8 cellular contexts compared by ENCODE assay signal in genomic region chr3:47380601-47381316, GRCh38. TPM values are rescaled to one million over a fixed set of nuclear protein-coding genes. Genes with fewer than 3 reads are reported as not detected.
DNase-seq lines count a peak whose midpoint lies in the region; ATAC-seq and TF ChIP-seq lines count a peak whose summit lies in the region.

TSS of gene PTPN23 (plus strand) at chr3:47381021. CDS start at chr3:47381097, 76 bp downstream.

- peaks cover 0 to 8% (median 0%) of the 10 kb centered on the region in 9 donors for H3K36me3 ChIP-seq in heart left ventricle
- H3K36me3 ChIP-seq in upper lobe of left lung: peaks cover 0 to 8% (median 2%) of the 10 kb centered on the region in 4 donors

- peak in 1 of 4 donors; percentile 75 for TF ChIP-seq EP300 in upper lobe of left lung (IDR thresholded peaks at IDR 0.05)

- H3K27me3 ChIP-seq in heart left ventricle (no peaks in the 10 kb centered on the region), upper lobe of left lung (no peaks in the 10 kb centered on the region)

- in situ Hi-C loops in GM13976 (cut with MboI; ENCODE audit: low sequenced_read_pairs, unreplicated experiment): no loop called here

- DNase-seq in GM13976 (ENCODE audit: low spot score) (peak; percentile 99), NCI-H146 treated with DMSO at 0.1 percent for 48 hours (lab: John Stamatoyannopoulos, UW; ENCODE audit: unreplicated experiment) (peak; percentile 95), amniotic epithelial cell (ENCODE audit: low read depth) (peak; percentile 98), heart left ventricle (peak; percentile 99 to 100 (median 99)), posterior cingulate gyrus (peak; percentile 97 to 100 (median 98)), upper lobe of left lung (peak; percentile 97 to 98)

- H3K27ac ChIP-seq in heart left ventricle: peak within 1 kb of the TSS; percentile 78 to 98 (median 93)
- peak within 1 kb of the TSS; percentile 94 to 97 (median 96) for H3K27ac ChIP-seq in upper lobe of left lung

- TF ChIP-seq CTCF in GM13976 (IDR thresholded peaks at IDR 0.05; ENCODE audit: borderline replicate concordance, control extremely low read depth, extremely low read depth, insufficient read depth, missing control alignments) (no peak), heart left ventricle (IDR thresholded peaks at IDR 0.05) (no peak), upper lobe of left lung (IDR thresholded peaks at IDR 0.05) (peak in 3 of 6 experiments; percentile 2 to 23 (median 9))

- 0% methylated on average over 15 to 61 of the region's 61 CpGs for WGBS in heart left ventricle, 4 donors
- 0% methylated on average over 21 to 40 of the region's 61 CpGs for WGBS in upper lobe of left lung, 2 donors

- intact Hi-C loops in T-helper 1 cell treated with Interleukin-12 subunit alpha and Interleukin-12 subunit beta and Interleukin-4 antibody, amounts not matched to agents 30 ng/mL and 1 ng/mL, for 36 hours (cut with micrococcal nuclease): loop anchor here (1.0 to 5.0 kb wide), 12 partner anchors 41 to 1177 kb away; partner anchors contain the start of genes CCDC12, CDC25A, DHX30 and ELP6
- intact Hi-C loops in heart left ventricle (cut with DNase I): loop anchor here in 1 of 10 donors (5.0 kb wide), 2 partner anchors 97 to 98 kb away; partner anchors contain the start of genes KIF9, KLHL18 and SCAP
- intact Hi-C loops in posterior cingulate gyrus (cut with DNase I): loop anchor here (2.0 to 10.0 kb wide), 4 partner anchors 96 to 402 kb away; partner anchors contain the start of genes KIF9, KLHL18, SETD2 and SMARCC1

- H3K4me3 ChIP-seq in heart left ventricle (peak within 1 kb of the TSS; percentile 54 to 97 (median 80)), upper lobe of left lung (peak within 1 kb of the TSS; percentile 76 to 88 (median 80))

- ATAC-seq in HG02870 (IDR thresholded peaks at IDR 0.05; ENCODE audit: unreplicated experiment): peak; percentile 78
- peak; percentile 92 to 95 (median 93) for ATAC-seq in heart left ventricle
- ATAC-seq in upper lobe of left lung (ENCODE audit: low FRiP score in 2 of 2): peak; percentile 95 to 96

- H3K9me3 ChIP-seq in heart left ventricle (no peaks in the 10 kb centered on the region), upper lobe of left lung (no peaks in the 10 kb centered on the region)

- peaks cover 0 to 50% (median 25%) of the 10 kb centered on the region in 12 donors for H3K4me1 ChIP-seq in heart left ventricle
- H3K4me1 ChIP-seq in upper lobe of left lung: peaks cover 28 to 61% (median 32%) of the 10 kb centered on the region in 4 donors

- TF ChIP-seq POLR2A in heart left ventricle (IDR thresholded peaks at IDR 0.05): peak; percentile 40 to 92
- TF ChIP-seq POLR2A in upper lobe of left lung (IDR thresholded peaks at IDR 0.05): peak; percentile 74 to 96 (median 89)

RNA-seq across cellular contexts. Expression of gene PTPN23, which starts in this region (rescaled TPM):
- total RNA-seq in T-helper 1 cell treated with Interleukin-12 subunit alpha and Interleukin-12 subunit beta and Interleukin-4 antibody, amounts not matched to agents 30 ng/mL and 1 ng/mL, for 36 hours: 37.6 and 40.6 TPM in 2 replicates
- total RNA-seq in heart left ventricle (10 to 100 TPM; 13.0 to 30.3 (median 19.5) TPM), upper lobe of left lung (10 to 100 TPM; 32.7 to 93.3 (median 53.7) TPM)
- polyA plus RNA-seq in heart left ventricle: 10 to 100 TPM; 11.0 to 17.4 TPM

Comparison
In these comparisons a context has a peak if more than half of its experiments do, and no peak if none do; other contexts are left out.
1. Peak in every context shown above with its lines: DNase-seq, ATAC-seq, H3K4me3 ChIP-seq and H3K27ac ChIP-seq.